Comparison of ENCODE assay signal across 1 cellular context in genomic region chr22:39148024-39148726, GRCh38.
TF ChIP-seq lines count a peak whose summit lies in the region.

No MANE protein-coding gene starts in this region.

TF ChIP-seq in liver, 16 proteins besides CTCF, POLR2A, EP300 and RAD21 (continued from another document):
- no peak for TF ChIP-seq REST (IDR thresholded peaks at IDR 0.05)
- no peak for TF ChIP-seq YY1 (IDR thresholded peaks at IDR 0.05)
- no peak for TF ChIP-seq ZBTB33 (IDR thresholded peaks at IDR 0.05)
- no peak for TF ChIP-seq EGR1 (IDR thresholded peaks at IDR 0.05; ENCODE audit: low read depth in 2 of 2)
